Comparison of ENCODE assay signal across 12 cellular contexts in genomic region chr15:82159922-82160321, GRCh38.
DNase-seq lines count a peak whose midpoint lies in the region; ATAC-seq lines count a peak whose summit lies in the region.
"Had no signal": no experiment of that assay in that cellular context is flagged by ENCODE, and none has a peak within 500 bp of the region (broad histone marks: within the 10 kb centered on the region; RNA-seq: fewer than 3 reads in every experiment).

No MANE protein-coding gene starts in this region.

- H4K91ac ChIP-seq in neuronal stem cell (ENCODE audit: low read depth, low read length, poor library complexity) = no peak overlapping the region

- H2BK15ac ChIP-seq in neuronal stem cell (ENCODE audit: low read length) = no peak overlapping the region

- no peak overlapping the region for H3K9ac ChIP-seq in neuronal stem cell (ENCODE audit: low read depth, low read length, poor library complexity)

- no peaks in the 10 kb centered on the region for H3K79me1 ChIP-seq in neuronal stem cell (ENCODE audit: low read depth, low read length)

- ATAC-seq in esophagus mucosa (peak; percentile 11), GM21576 (IDR thresholded peaks at IDR 0.05; ENCODE audit: unreplicated experiment) (no peak), GM19452 (IDR thresholded peaks at IDR 0.05; ENCODE audit: unreplicated experiment) (no peak)

- H3K4me2 ChIP-seq in neuronal stem cell (ENCODE audit: insufficient read depth, low read length, poor library complexity, severe bottlenecking) = no peak overlapping the region

- no peak overlapping the region for H2BK12ac ChIP-seq in neuronal stem cell (ENCODE audit: low read length)

- H2AFZ ChIP-seq in neuronal stem cell (ENCODE audit: low read length) = no peak overlapping the region

- H2AK5ac ChIP-seq in neuronal stem cell (ENCODE audit: low read depth, low read length) = no peak overlapping the region

- H3K9me3 ChIP-seq in SJCRH30 (replicated peaks) (no peaks in the 10 kb centered on the region), neuronal stem cell (replicated peaks in 1 of 2; ENCODE audit: control insufficient read depth in 2 of 2, insufficient read depth in 1 of 2, low read depth in 1 of 2, low read length in 2 of 2) (peaks cover 0 to 7% of the 10 kb centered on the region in 2 donors)
- H3K9me3 ChIP-seq: Caco-2 had no signal

- H3K27me3 ChIP-seq in SJCRH30 (no peaks in the 10 kb centered on the region), neuronal stem cell (ENCODE audit: control insufficient read depth in 3 of 3, insufficient read depth in 3 of 3, low read depth in 1 of 3, low read length in 3 of 3) (no peaks in the 10 kb centered on the region)

- no peak overlapping the region for H4K8ac ChIP-seq in neuronal stem cell (ENCODE audit: low read depth, low read length)

- peaks cover 16% of the 10 kb centered on the region for H3K4me1 ChIP-seq in SJCRH30
- H3K4me1 ChIP-seq in neuronal stem cell (ENCODE audit: control insufficient read depth in 2 of 2, insufficient read depth in 1 of 2, low read depth in 1 of 2, low read length in 2 of 2) = peaks cover 0 to 3% of the 10 kb centered on the region in 2 donors
- H3K4me1 ChIP-seq: Caco-2 had no signal

- no peak overlapping the region for H2BK5ac ChIP-seq in neuronal stem cell (ENCODE audit: low read length)

- no peak overlapping the region for H3K18ac ChIP-seq in neuronal stem cell (ENCODE audit: low read length)

- H3K36me3 ChIP-seq in SJCRH30 (peaks cover 6% of the 10 kb centered on the region), neuronal stem cell (replicated peaks in 1 of 2; ENCODE audit: control insufficient read depth in 2 of 2, insufficient read depth in 2 of 2, low read length in 2 of 2) (peaks cover 2 to 80% of the 10 kb centered on the region in 2 donors)

- no peak overlapping the region for H3K14ac ChIP-seq in neuronal stem cell (ENCODE audit: low read length)

- H3K4ac ChIP-seq in neuronal stem cell (ENCODE audit: low read length) = no peak overlapping the region

- H2BK120ac ChIP-seq in neuronal stem cell (ENCODE audit: low read depth, low read length) = no peak overlapping the region

- H3K27ac ChIP-seq in SJCRH30 = no peak overlapping the region
- H3K27ac ChIP-seq in neuronal stem cell (replicated peaks; ENCODE audit: low read length) = no peak overlapping the region
- H3K27ac ChIP-seq: WERI-Rb-1 had no signal

- H3K23ac ChIP-seq in neuronal stem cell (ENCODE audit: low read depth, low read length, poor library complexity) = no peak overlapping the region

- DNase-seq in ELF-1 (ENCODE audit: low read depth, low spot score) = peak; percentile 53
- DNase-seq in SJCRH30 = peak; percentile 46 to 51
- peak; percentile 24 for DNase-seq in neuronal stem cell (ENCODE audit: low spot score)
- no peak for DNase-seq in NCI-H1417 (lab: John Stamatoyannopoulos, UW)
- DNase-seq in Ammon's horn (ENCODE audit: low spot score) = no peak
- DNase-seq: Caco-2, kidney, right cardiac atrium, WERI-Rb-1 had no signal

- WGBS in neuronal stem cell (ENCODE audit: extremely low coverage in 2 of 2, insufficient read length in 2 of 2, insufficient replicate concordance in 1 of 2), 2 donors = no CpG with 5 or more reads among the region's 2 CpGs

- H3K4me3 ChIP-seq in SJCRH30 (no peak overlapping the region), neuronal stem cell (ENCODE audit: low read length in 2 of 2) (no peak overlapping the region)

Comparison
In these comparisons a context has a peak if more than half of its experiments do, and no peak if none do; other contexts are left out.
1. DNase-seq: peak in ELF-1 (single experiment), SJCRH30 (2 of 2) and neuronal stem cell (single experiment); none in NCI-H1417 (0 of 3) and Ammon's horn (single experiment).